In the genomic region with DNA sequence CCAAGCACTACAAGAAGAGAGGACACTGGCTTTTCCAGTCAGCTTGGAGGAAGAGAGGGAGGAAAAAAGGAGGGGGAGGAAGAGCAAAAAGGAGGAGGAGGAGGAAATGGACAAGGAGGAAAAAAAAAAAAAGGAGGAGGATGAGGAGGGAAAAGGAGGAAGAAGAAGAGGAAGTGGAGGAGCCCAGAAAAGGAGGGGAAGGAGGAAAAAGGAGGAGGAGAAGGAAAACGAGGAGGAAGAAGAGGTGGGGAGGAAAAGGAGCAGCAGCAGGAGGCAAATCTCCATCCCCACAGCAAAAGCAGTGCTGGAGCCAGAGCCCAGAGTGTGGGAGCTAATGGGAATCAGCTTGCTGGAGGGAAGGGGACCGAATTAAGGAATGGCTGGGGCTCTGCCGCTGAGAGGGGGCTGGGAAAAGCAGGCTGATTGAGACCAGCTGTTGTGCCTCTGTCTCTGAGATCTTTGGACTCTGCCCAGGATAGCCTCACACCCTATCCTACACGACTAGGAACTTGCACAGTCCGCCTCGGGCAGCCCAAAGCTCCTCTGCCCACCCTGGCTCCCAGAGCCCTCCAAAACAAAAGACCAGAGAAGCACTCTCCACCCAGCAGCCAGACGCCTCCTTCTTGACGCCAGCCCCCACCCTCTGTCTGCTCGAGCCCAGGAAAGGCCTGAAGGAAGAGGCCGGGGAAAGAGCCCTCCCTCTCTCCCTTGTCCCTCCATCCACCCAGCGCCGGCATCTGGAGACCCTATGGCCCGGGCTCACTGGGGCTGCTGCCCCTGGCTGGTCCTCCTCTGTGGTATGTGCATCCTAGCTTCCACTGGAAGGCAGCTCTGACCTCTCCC, we compare ENCODE assay signal across 12 cellular contexts. TPM values are rescaled to one million over a fixed set of nuclear protein-coding genes. Genes with fewer than 3 reads are reported as not detected.
A peak's percentile ranks its signal among the peaks of the same experiment; 100 is the strongest.
DNase-seq lines count a peak whose midpoint lies in the region; ATAC-seq and TF ChIP-seq lines count a peak whose summit lies in the region.
"Had no signal": no experiment of that assay in that cellular context is flagged by ENCODE, and none has a peak within 500 bp of the region (broad histone marks: within the 10 kb centered on the region; RNA-seq: fewer than 3 reads in every experiment).

A gene with protein sequence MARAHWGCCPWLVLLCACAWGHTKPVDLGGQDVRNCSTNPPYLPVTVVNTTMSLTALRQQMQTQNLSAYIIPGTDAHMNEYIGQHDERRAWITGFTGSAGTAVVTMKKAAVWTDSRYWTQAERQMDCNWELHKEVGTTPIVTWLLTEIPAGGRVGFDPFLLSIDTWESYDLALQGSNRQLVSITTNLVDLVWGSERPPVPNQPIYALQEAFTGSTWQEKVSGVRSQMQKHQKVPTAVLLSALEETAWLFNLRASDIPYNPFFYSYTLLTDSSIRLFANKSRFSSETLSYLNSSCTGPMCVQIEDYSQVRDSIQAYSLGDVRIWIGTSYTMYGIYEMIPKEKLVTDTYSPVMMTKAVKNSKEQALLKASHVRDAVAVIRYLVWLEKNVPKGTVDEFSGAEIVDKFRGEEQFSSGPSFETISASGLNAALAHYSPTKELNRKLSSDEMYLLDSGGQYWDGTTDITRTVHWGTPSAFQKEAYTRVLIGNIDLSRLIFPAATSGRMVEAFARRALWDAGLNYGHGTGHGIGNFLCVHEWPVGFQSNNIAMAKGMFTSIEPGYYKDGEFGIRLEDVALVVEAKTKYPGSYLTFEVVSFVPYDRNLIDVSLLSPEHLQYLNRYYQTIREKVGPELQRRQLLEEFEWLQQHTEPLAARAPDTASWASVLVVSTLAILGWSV (plus strand): TSS at position 514 of the 843 bp plus-strand sequence. CDS start 235 bp downstream, at position 749.

- peaks cover 65% of the 10 kb centered on the region for H3K4me1 Mint-ChIP-seq in activated CD8-positive, alpha-beta T cell treated with anti-CD3 and anti-CD28 coated beads, Interleukin-2, amount 10 ng/mL, durations not matched to agents 7 days and 5 days (ENCODE audit: low read depth)
- peaks cover 36% of the 10 kb centered on the region for H3K4me1 Mint-ChIP-seq in activated CD8-positive, alpha-beta T cell treated with anti-CD3 and anti-CD28 coated beads for 36 hours (ENCODE audit: low read depth)
- peaks cover 6% of the 10 kb centered on the region for H3K4me1 Mint-ChIP-seq in type B pancreatic cell (ENCODE audit: unreplicated experiment)

- peak within 1 kb of the TSS; percentile 46 for H3K27ac Mint-ChIP-seq in activated CD8-positive, alpha-beta T cell treated with anti-CD3 and anti-CD28 coated beads, Interleukin-2, amount 10 ng/mL, durations not matched to agents 7 days and 5 days
- no peak within 1 kb of the TSS for H3K27ac Mint-ChIP-seq in activated CD8-positive, alpha-beta T cell treated with anti-CD3 and anti-CD28 coated beads for 36 hours
- H3K27ac Mint-ChIP-seq in type B pancreatic cell, result peak within 1 kb of the TSS; percentile 89

- peak; percentile 15 for TF ChIP-seq POLR2A in right lobe of liver (IDR thresholded peaks at IDR 0.05)

- H3K4me3 Mint-ChIP-seq in activated CD8-positive, alpha-beta T cell treated with anti-CD3 and anti-CD28 coated beads, Interleukin-2, amount 10 ng/mL, durations not matched to agents 7 days and 5 days, result no peak within 1 kb of the TSS
- H3K4me3 Mint-ChIP-seq in activated CD8-positive, alpha-beta T cell treated with anti-CD3 and anti-CD28 coated beads for 36 hours, result no peak within 1 kb of the TSS
- peak within 1 kb of the TSS; percentile 76 for H3K4me3 Mint-ChIP-seq in type B pancreatic cell

- H3K4me3 ChIP-seq in duodenal mucosa (ENCODE audit: low read depth in 1 of 2, low read length in 2 of 2), result peak within 1 kb of the TSS; percentile 55
- H3K4me3 ChIP-seq in right lobe of liver, result no peak within 1 kb of the TSS

- intact Hi-C loops in activated CD8-positive, alpha-beta T cell treated with anti-CD3 and anti-CD28 coated beads for 36 hours (cut with micrococcal nuclease), result no loop called here
- intact Hi-C loops in right lobe of liver (cut with DNase I), result no loop called here

- H3K27ac ChIP-seq in duodenal mucosa (ENCODE audit: low read depth, low read length) (peak within 1 kb of the TSS; percentile 20), right lobe of liver (no peak within 1 kb of the TSS)
- H3K27ac ChIP-seq: neutrophil had no signal

- CTCF ChIA-PET in activated CD8-positive, alpha-beta T cell treated with anti-CD3 and anti-CD28 coated beads, Interleukin-2, amount 10 ng/mL, durations not matched to agents 7 days and 5 days (lab: Charles Lee), result interaction anchor here (1.3 to 4.8 kb wide), 3 partner anchors 17 to 85 kb away, joined by 3 to 16 read pairs (median 12); no protein-coding TSS in a partner anchor
- CTCF ChIA-PET in activated CD8-positive, alpha-beta T cell treated with anti-CD3 and anti-CD28 coated beads for 36 hours (lab: Charles Lee), result interaction anchor here (0.9 to 6.1 kb wide), 4 partner anchors 12 to 84 kb away, joined by 3 to 35 read pairs (median 5); no protein-coding TSS in a partner anchor

- no peak for ATAC-seq in activated CD8-positive, alpha-beta T cell treated with anti-CD3 and anti-CD28 coated beads, Interleukin-2, amount 10 ng/mL, durations not matched to agents 7 days and 5 days
- ATAC-seq in activated CD8-positive, alpha-beta T cell treated with anti-CD3 and anti-CD28 coated beads for 36 hours, result no peak
- peak; percentile 38 to 66 (median 45) for ATAC-seq in right lobe of liver
- ATAC-seq in HG02798 (IDR thresholded peaks at IDR 0.05; ENCODE audit: poor library complexity, unreplicated experiment), result no peak

- peak within 1 kb of the TSS; percentile 29 to 54 for H3K9ac ChIP-seq in duodenal mucosa (ENCODE audit: low read depth in 1 of 2, low read length in 2 of 2)

- H3K4me1 ChIP-seq in duodenal mucosa (ENCODE audit: control insufficient read depth in 1 of 2, insufficient read depth in 2 of 2, low read length in 2 of 2) (peaks cover 18 to 30% of the 10 kb centered on the region in 2 donors), right lobe of liver (peaks cover 0 to 4% (median 2%) of the 10 kb centered on the region in 4 donors)

- no peaks in the 10 kb centered on the region for H3K9me3 Mint-ChIP-seq in activated CD8-positive, alpha-beta T cell treated with anti-CD3 and anti-CD28 coated beads, Interleukin-2, amount 10 ng/mL, durations not matched to agents 7 days and 5 days (ENCODE audit: insufficient read depth)
- H3K9me3 Mint-ChIP-seq in activated CD8-positive, alpha-beta T cell treated with anti-CD3 and anti-CD28 coated beads for 36 hours, result no peaks in the 10 kb centered on the region
- peaks cover 5% of the 10 kb centered on the region for H3K9me3 Mint-ChIP-seq in type B pancreatic cell

- no peaks in the 10 kb centered on the region for H3K36me3 ChIP-seq in duodenal mucosa (ENCODE audit: control insufficient read depth in 1 of 2, insufficient read depth in 2 of 2, low read length in 2 of 2)
- no peaks in the 10 kb centered on the region for H3K36me3 ChIP-seq in right lobe of liver
- H3K36me3 ChIP-seq: neutrophil had no signal

- no peaks in the 10 kb centered on the region for H3K27me3 Mint-ChIP-seq in activated CD8-positive, alpha-beta T cell treated with anti-CD3 and anti-CD28 coated beads, Interleukin-2, amount 10 ng/mL, durations not matched to agents 7 days and 5 days (ENCODE audit: low read depth)
- no peaks in the 10 kb centered on the region for H3K27me3 Mint-ChIP-seq in activated CD8-positive, alpha-beta T cell treated with anti-CD3 and anti-CD28 coated beads for 36 hours
- H3K27me3 Mint-ChIP-seq in type B pancreatic cell, result peaks cover 4% of the 10 kb centered on the region

- WGBS in right lobe of liver (ENCODE audit: insufficient coverage, low coverage, low lambda C conversion rate, missing lambda C conversion rate), result 31% methylated on average over 3 of the region's 13 CpGs

- TF ChIP-seq CTCF in activated CD8-positive, alpha-beta T cell treated with anti-CD3 and anti-CD28 coated beads for 36 hours (IDR thresholded peaks at IDR 0.05), result no peak
- no peak for TF ChIP-seq CTCF in right lobe of liver (IDR thresholded peaks at IDR 0.05)
- TF ChIP-seq CTCF in type B pancreatic cell (conservative IDR thresholded peaks at IDR 0.05), result no peak

- DNase-seq in activated CD8-positive, alpha-beta T cell treated with anti-CD3 and anti-CD28 coated beads, Interleukin-2, amount 10 ng/mL, durations not matched to agents 7 days and 5 days, result no peak
- no peak for DNase-seq in activated CD8-positive, alpha-beta T cell treated with anti-CD3 and anti-CD28 coated beads for 36 hours
- DNase-seq in right lobe of liver, result no peak
- DNase-seq in type B pancreatic cell (ENCODE audit: extremely low spot score, unreplicated experiment), result no peak
- DNase-seq in occipital lobe (lab: John Stamatoyannopoulos, UW), result no peak
- no peak for DNase-seq in SIG-M5 (lab: John Stamatoyannopoulos, UW)
- DNase-seq: NCI-H345, T-helper 9 cell had no signal

- H3K36me3 Mint-ChIP-seq in activated CD8-positive, alpha-beta T cell treated with anti-CD3 and anti-CD28 coated beads, Interleukin-2, amount 10 ng/mL, durations not matched to agents 7 days and 5 days (ENCODE audit: low read depth), result no peaks in the 10 kb centered on the region
- H3K36me3 Mint-ChIP-seq in activated CD8-positive, alpha-beta T cell treated with anti-CD3 and anti-CD28 coated beads for 36 hours (ENCODE audit: low read depth), result no peaks in the 10 kb centered on the region
- no peaks in the 10 kb centered on the region for H3K36me3 Mint-ChIP-seq in type B pancreatic cell

- H3K9me3 ChIP-seq in duodenal mucosa (ENCODE audit: control insufficient read depth in 1 of 2, low read length in 2 of 2) (no peaks in the 10 kb centered on the region), right lobe of liver (no peaks in the 10 kb centered on the region)
- H3K9me3 ChIP-seq: neutrophil had no signal

- H3K27me3 ChIP-seq in duodenal mucosa (ENCODE audit: control insufficient read depth in 1 of 2, insufficient read depth in 2 of 2, low read length in 2 of 2), result no peaks in the 10 kb centered on the region
- no peaks in the 10 kb centered on the region for H3K27me3 ChIP-seq in right lobe of liver
- H3K27me3 ChIP-seq: neutrophil had no signal

- POLR2A ChIA-PET in activated CD8-positive, alpha-beta T cell treated with anti-CD3 and anti-CD28 coated beads, Interleukin-2, amount 10 ng/mL, durations not matched to agents 7 days and 5 days (lab: Charles Lee), result interaction anchor here (0.6 kb wide), 1 partner anchor 15 kb away, joined by 3 read pairs; no protein-coding TSS in a partner anchor
- POLR2A ChIA-PET in activated CD8-positive, alpha-beta T cell treated with anti-CD3 and anti-CD28 coated beads for 36 hours (lab: Charles Lee), result interaction anchor here (1.2 kb wide), 1 partner anchor 21 kb away, joined by 6 read pairs; no protein-coding TSS in a partner anchor

RNA-seq across cellular contexts. Expression of the gene that starts here (rescaled TPM):
- total RNA-seq in activated CD8-positive, alpha-beta T cell treated with anti-CD3 and anti-CD28 coated beads, Interleukin-2, amount 10 ng/mL, durations not matched to agents 7 days and 5 days, result 1 to 10 TPM; 1.6 to 1.7 TPM
- total RNA-seq in activated CD8-positive, alpha-beta T cell treated with anti-CD3 and anti-CD28 coated beads for 36 hours, result under 1 TPM; 0.16 to 0.38 TPM
- total RNA-seq in right lobe of liver (10 to 100 TPM in 4 of 6 experiments, 1 to 10 TPM in 2; 2.9 to 30.7 (median 16.5) TPM), type B pancreatic cell (ENCODE audit: low replicate concordance) (1.2 and 6.8 TPM in 2 replicates), occipital lobe (0.31 TPM)
- total RNA-seq: glomerular endothelial cell had no signal

Comparison
In these comparisons a context has a peak if more than half of its experiments do, and no peak if none do; other contexts are left out.
1. ATAC-seq: peak in right lobe of liver (4 of 4); none in activated CD8-positive, alpha-beta T cell treated with anti-CD3 and anti-CD28 coated beads, Interleukin-2, amount 10 ng/mL, durations not matched to agents 7 days and 5 days (single experiment), activated CD8-positive, alpha-beta T cell treated with anti-CD3 and anti-CD28 coated beads for 36 hours (single experiment) and HG02798 (single experiment).
2. H3K4me3 ChIP-seq: peak in duodenal mucosa (2 of 2); none in right lobe of liver (0 of 3).